15 cellular contexts compared by ENCODE assay signal in genomic region chr5:141758316-141758965, GRCh38.
DNase-seq lines count a peak whose midpoint lies in the region; FAIRE-seq and TF ChIP-seq lines count a peak whose summit lies in the region.
"Had no signal": no experiment of that assay in that cellular context is flagged by ENCODE, and none has a peak within 500 bp of the region (broad histone marks: within the 10 kb centered on the region; RNA-seq: fewer than 3 reads in every experiment).

No MANE protein-coding gene starts in this region.

- no peak for FAIRE-seq in GM12892 (lab: Jason Lieb, UNC)
- FAIRE-seq: A204.1 had no signal

- no peak for TF ChIP-seq POLR2A in GM12892 (IDR thresholded peaks at IDR 0.05; ENCODE audit: low read depth, low read length)

- H3K9me3 ChIP-seq in iPS-15b (ENCODE audit: control insufficient read depth, insufficient read depth, low read length) = no peaks in the 10 kb centered on the region
- H3K9me3 ChIP-seq: heart left ventricle had no signal

- peak overlapping the region; percentile 39 for H3K4me3 ChIP-seq in iPS-15b (ENCODE audit: low read depth, low read length)
- H3K4me3 ChIP-seq: heart left ventricle, SK-N-MC had no signal

- no peaks in the 10 kb centered on the region for H3K36me3 ChIP-seq in iPS-15b (ENCODE audit: control insufficient read depth, insufficient read depth, low read length)
- H3K36me3 ChIP-seq: heart left ventricle had no signal

- DNase-seq in NCI-H146 (lab: John Stamatoyannopoulos, UW) (peak; percentile 48), NCI-H146 treated with DMSO at 0.1 percent for 48 hours (lab: John Stamatoyannopoulos, UW; ENCODE audit: unreplicated experiment) (no peak), NCI-H526 (lab: John Stamatoyannopoulos, UW) (peak; percentile 71 to 87), retina (peak; percentile 62), GM12892 (ENCODE audit: insufficient read length) (no peak), 8988T (no peak)
- DNase-seq in activated T-cell treated with anti-CD3 and anti-CD28 coated beads, Interleukin-2, amount 50 U/mL, for 1 hour = no peak
- DNase-seq: activated CD8-positive, alpha-beta memory T cell treated with anti-CD3 and anti-CD28 coated beads, Interleukin-2, amount 50 U/mL, for 4 hours; activated naive CD8-positive, alpha-beta T cell treated with anti-CD3 and anti-CD28 coated beads, Interleukin-2, amount 50 U/mL, for 24 hours; erythroblast; NCI-H1092 treated with DMSO at 0.1 percent for 48 hours had no signal

- peaks cover 39% of the 10 kb centered on the region for H3K27me3 ChIP-seq in iPS-15b (ENCODE audit: control insufficient read depth, insufficient read depth, low read length)

- peaks cover 12% of the 10 kb centered on the region for H3K4me1 ChIP-seq in iPS-15b (ENCODE audit: control insufficient read depth, insufficient read depth, low read length)

- H3K9ac ChIP-seq in iPS-15b (ENCODE audit: low read depth, low read length) = no peak overlapping the region

Comparison
In these comparisons a context has a peak if more than half of its experiments do, and no peak if none do; other contexts are left out.
1. DNase-seq: peak in NCI-H146 (single experiment), NCI-H526 (2 of 2) and retina (single experiment); none in NCI-H146 treated with DMSO at 0.1 percent for 48 hours (single experiment), activated T-cell treated with anti-CD3 and anti-CD28 coated beads, Interleukin-2, amount 50 U/mL, for 1 hour (single experiment), GM12892 (single experiment) and 8988T (single experiment).